Comparison of ENCODE assay signal across 21 cellular contexts in the genomic region with DNA sequence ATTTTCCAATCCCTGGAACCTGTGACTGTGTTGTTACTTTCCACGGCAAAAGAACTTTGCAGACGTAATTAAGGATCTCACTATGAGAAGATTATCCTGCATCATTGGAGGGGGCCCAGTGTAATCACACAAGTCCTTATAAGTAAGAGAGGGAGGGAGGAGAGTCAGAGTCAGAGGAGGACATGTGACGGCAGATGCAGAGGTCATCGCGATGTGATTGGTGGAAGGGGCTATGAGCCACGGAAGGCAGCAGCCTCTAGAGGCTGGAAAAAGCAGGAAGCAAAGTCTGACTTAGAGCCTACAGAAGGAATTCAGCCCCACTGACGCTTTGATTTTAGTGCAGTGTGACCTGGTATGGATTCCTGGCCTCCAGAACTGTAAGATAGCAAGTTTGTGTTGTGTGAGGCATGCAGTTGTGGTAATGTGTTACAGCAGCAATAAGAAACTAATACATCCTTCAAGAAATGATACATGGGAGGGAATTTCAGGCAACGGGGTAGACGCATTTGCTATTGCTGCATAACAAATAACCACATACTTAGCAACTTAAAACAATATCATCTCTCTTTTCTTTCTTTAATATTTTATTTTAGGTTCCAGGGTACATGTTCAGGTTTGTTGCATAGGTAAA.
"Had no signal": no experiment of that assay in that cellular context is flagged by ENCODE, and none has a peak within 500 bp of the region (broad histone marks: within the 10 kb centered on the region; RNA-seq: fewer than 3 reads in every experiment).

No MANE protein-coding gene starts in this region.

- H3K9me3 ChIP-seq: body of pancreas, colonic mucosa, esophagus muscularis mucosa had no signal

- H3K9me3 Mint-ChIP-seq: activated B cell treated with CpG ODN at 0.5 μM for 24 hours; activated CD4-positive, alpha-beta T cell treated with anti-CD3 and anti-CD28 coated beads, Interleukin-2, amount 10 ng/mL, durations not matched to agents 24 days and 14 days; activated T-cell treated with anti-CD3 and anti-CD28 coated beads, Interleukin-2, amount 50 U/mL, for 72 hours; naive thymus-derived CD8-positive, alpha-beta T cell; T-helper 1 cell treated with Interleukin-12 subunit alpha and Interleukin-12 subunit beta and Interleukin-4 antibody, amounts not matched to agents 30 μg/mL and 1 μg/mL, for 36 hours had no signal

- H3K27me3 ChIP-seq: body of pancreas, colonic mucosa, esophagus muscularis mucosa, tibial nerve had no signal

- H3K27ac ChIP-seq: body of pancreas, colonic mucosa, esophagus muscularis mucosa, left ventricle myocardium inferior, skin epidermis, tibial nerve had no signal

- H3K36me3 Mint-ChIP-seq: activated naive CD8-positive, alpha-beta T cell; naive thymus-derived CD8-positive, alpha-beta T cell had no signal

- H3K36me3 ChIP-seq: colonic mucosa, esophagus muscularis mucosa, left ventricle myocardium inferior, tibial nerve had no signal

- H3K4me3 ChIP-seq: body of pancreas, colonic mucosa, esophagus muscularis mucosa, left ventricle myocardium inferior, skin epidermis, tibial nerve had no signal

- ATAC-seq: activated T-cell treated with anti-CD3 and anti-CD28 coated beads, Interleukin-2, amount 50 U/mL, for 72 hours; body of pancreas; naive thymus-derived CD8-positive, alpha-beta T cell had no signal

- H3K27me3 Mint-ChIP-seq: activated naive CD8-positive, alpha-beta T cell had no signal

- DNase-seq: activated B cell treated with CpG ODN at 0.5 μM for 24 hours; activated CD4-positive, alpha-beta T cell treated with anti-CD3 and anti-CD28 coated beads, Interleukin-2, amount 10 ng/mL, durations not matched to agents 24 days and 14 days; activated CD8-positive, alpha-beta memory T cell treated with anti-CD3 and anti-CD28 coated beads, Interleukin-2, amount 50 U/mL, for 48 hours; activated gamma-delta T cell treated with Interleukin-2 at 50 U/mL for 16 hours; activated T-cell treated with anti-CD3 and anti-CD28 coated beads, Interleukin-2, amount 50 U/mL, for 72 hours; amygdala; body of pancreas; central memory CD4-positive, alpha-beta T cell; colonic mucosa; hippocampal formation; kidney; left ventricle myocardium inferior; naive thymus-derived CD8-positive, alpha-beta T cell; stimulated activated CD4-positive, alpha-beta T cell treated with anti-CD3 and anti-CD28 coated beads, Interleukin-4, amount 100 ng/mL, for 24 hours; stimulated activated naive CD4-positive, alpha-beta T cell treated with Interleukin-2 at 50 U/mL for 16 hours; substantia nigra had no signal

- H3K4me3 Mint-ChIP-seq: activated B cell treated with CpG ODN at 0.5 μM for 24 hours; activated CD4-positive, alpha-beta T cell treated with anti-CD3 and anti-CD28 coated beads, Interleukin-2, amount 10 ng/mL, durations not matched to agents 24 days and 14 days; activated naive CD8-positive, alpha-beta T cell; activated T-cell treated with anti-CD3 and anti-CD28 coated beads, Interleukin-2, amount 50 U/mL, for 72 hours; naive thymus-derived CD8-positive, alpha-beta T cell; T-helper 1 cell treated with Interleukin-12 subunit alpha and Interleukin-12 subunit beta and Interleukin-4 antibody, amounts not matched to agents 30 μg/mL and 1 μg/mL, for 36 hours had no signal

- H3K27ac Mint-ChIP-seq: activated B cell treated with CpG ODN at 0.5 μM for 24 hours; activated CD4-positive, alpha-beta T cell treated with anti-CD3 and anti-CD28 coated beads, Interleukin-2, amount 10 ng/mL, durations not matched to agents 24 days and 14 days; activated naive CD8-positive, alpha-beta T cell; activated T-cell treated with anti-CD3 and anti-CD28 coated beads, Interleukin-2, amount 50 U/mL, for 72 hours; naive thymus-derived CD8-positive, alpha-beta T cell; T-helper 1 cell treated with Interleukin-12 subunit alpha and Interleukin-12 subunit beta and Interleukin-4 antibody, amounts not matched to agents 30 μg/mL and 1 μg/mL, for 36 hours had no signal

- H3K4me1 Mint-ChIP-seq: activated B cell treated with CpG ODN at 0.5 μM for 24 hours; activated CD4-positive, alpha-beta T cell treated with anti-CD3 and anti-CD28 coated beads, Interleukin-2, amount 10 ng/mL, durations not matched to agents 24 days and 14 days; naive thymus-derived CD8-positive, alpha-beta T cell had no signal

- H3K4me1 ChIP-seq: body of pancreas, colonic mucosa, left ventricle myocardium inferior, tibial nerve had no signal
